ENCODE assay signal across 1 cellular context in the genomic region with DNA sequence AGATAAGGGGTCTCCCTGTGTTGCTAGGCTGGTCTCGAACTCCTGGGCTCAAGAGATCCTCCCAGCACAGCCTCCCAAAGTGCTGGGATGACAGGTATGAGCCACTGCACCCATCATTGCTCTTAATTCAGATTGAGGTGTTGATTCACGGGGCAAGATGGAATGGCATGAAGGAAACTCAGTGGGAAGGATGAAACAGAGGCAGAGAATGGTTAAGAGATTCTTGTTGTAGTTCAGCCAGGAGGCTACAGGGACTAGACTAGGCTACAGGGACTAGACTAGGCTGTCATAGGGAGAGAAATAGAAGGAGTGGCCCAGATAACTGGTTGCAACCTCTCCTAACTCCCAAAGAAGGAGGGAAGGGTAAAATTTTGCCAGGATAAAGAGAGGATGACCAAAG.
TF ChIP-seq lines count a peak whose summit lies in the region.

No MANE protein-coding gene starts in this region.

TF ChIP-seq in HepG2, 621 proteins besides CTCF, POLR2A, EP300 and RAD21:
- TF ChIP-seq, protein P1, sequence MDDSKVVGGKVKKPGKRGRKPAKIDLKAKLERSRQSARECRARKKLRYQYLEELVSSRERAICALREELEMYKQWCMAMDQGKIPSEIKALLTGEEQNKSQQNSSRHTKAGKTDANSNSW (CRISPR knock-in tag; IDR thresholded peaks at IDR 0.05; ENCODE audit: borderline replicate concordance), result no peak
- TF ChIP-seq ZNF879 (CRISPR knock-in tag; IDR thresholded peaks at IDR 0.05) (no peak), KDM5B (CRISPR knock-in tag; IDR thresholded peaks at IDR 0.05; ENCODE audit: borderline replicate concordance) (no peak), THAP11 (CRISPR knock-in tag; IDR thresholded peaks at IDR 0.05) (no peak), ZSCAN20 (CRISPR knock-in tag; IDR thresholded peaks at IDR 0.05; ENCODE audit: borderline replicate concordance) (no peak), SIX1 (CRISPR knock-in tag; IDR thresholded peaks at IDR 0.05; ENCODE audit: borderline replicate concordance) (no peak), RFXANK (CRISPR knock-in tag; IDR thresholded peaks at IDR 0.05) (no peak)
- TF ChIP-seq, protein P2, sequence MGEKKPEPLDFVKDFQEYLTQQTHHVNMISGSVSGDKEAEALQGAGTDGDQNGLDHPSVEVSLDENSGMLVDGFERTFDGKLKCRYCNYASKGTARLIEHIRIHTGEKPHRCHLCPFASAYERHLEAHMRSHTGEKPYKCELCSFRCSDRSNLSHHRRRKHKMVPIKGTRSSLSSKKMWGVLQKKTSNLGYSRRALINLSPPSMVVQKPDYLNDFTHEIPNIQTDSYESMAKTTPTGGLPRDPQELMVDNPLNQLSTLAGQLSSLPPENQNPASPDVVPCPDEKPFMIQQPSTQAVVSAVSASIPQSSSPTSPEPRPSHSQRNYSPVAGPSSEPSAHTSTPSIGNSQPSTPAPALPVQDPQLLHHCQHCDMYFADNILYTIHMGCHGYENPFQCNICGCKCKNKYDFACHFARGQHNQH (CRISPR knock-in tag; IDR thresholded peaks at IDR 0.05), result no peak
- TF ChIP-seq, protein P3, sequence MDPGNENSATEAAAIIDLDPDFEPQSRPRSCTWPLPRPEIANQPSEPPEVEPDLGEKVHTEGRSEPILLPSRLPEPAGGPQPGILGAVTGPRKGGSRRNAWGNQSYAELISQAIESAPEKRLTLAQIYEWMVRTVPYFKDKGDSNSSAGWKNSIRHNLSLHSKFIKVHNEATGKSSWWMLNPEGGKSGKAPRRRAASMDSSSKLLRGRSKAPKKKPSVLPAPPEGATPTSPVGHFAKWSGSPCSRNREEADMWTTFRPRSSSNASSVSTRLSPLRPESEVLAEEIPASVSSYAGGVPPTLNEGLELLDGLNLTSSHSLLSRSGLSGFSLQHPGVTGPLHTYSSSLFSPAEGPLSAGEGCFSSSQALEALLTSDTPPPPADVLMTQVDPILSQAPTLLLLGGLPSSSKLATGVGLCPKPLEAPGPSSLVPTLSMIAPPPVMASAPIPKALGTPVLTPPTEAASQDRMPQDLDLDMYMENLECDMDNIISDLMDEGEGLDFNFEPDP (CRISPR knock-in tag; conservative IDR thresholded peaks at IDR 0.05), result no peak
